10 cellular contexts compared by ENCODE assay signal in the genomic region with DNA sequence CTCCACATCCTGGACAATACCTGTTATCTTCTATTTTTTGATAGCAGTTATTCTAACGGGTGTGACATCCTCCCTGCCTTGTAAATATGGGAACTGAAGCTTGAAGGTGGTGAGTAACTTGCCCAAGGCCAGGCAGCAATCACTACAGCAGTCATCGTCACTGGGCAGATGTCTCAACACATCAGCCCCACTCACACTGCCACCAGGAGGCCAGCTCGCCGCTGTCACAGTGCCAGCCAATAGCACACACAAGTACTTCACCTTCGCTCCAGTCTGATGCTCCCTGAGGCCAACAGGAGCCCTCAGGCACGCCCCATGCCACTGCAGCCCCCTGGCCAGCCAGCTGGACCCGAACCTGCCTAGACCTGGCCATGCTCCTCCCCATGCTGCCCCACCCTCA. TPM values are rescaled to one million over a fixed set of nuclear protein-coding genes. Genes with fewer than 3 reads are reported as not detected.
DNase-seq lines count a peak whose midpoint lies in the region; ATAC-seq, FAIRE-seq and TF ChIP-seq lines count a peak whose summit lies in the region.
"Had no signal": no experiment of that assay in that cellular context is flagged by ENCODE, and none has a peak within 500 bp of the region (broad histone marks: within the 10 kb centered on the region; RNA-seq: fewer than 3 reads in every experiment).

No MANE protein-coding gene starts in this region.

- no peak overlapping the region for H3K9ac ChIP-seq in keratinocyte (ENCODE audit: control insufficient read depth, extremely low read depth, insufficient read depth, low read length)
- H3K9ac ChIP-seq in MM.1S (ENCODE audit: low read length): no peak overlapping the region

- no peaks in the 10 kb centered on the region for H3K27me3 Mint-ChIP-seq in activated CD4-positive, alpha-beta T cell treated with anti-CD3 and anti-CD28 coated beads, Interleukin-2, amount 10 ng/mL, durations not matched to agents 24 days and 14 days

- H3K27ac ChIP-seq in SJCRH30 (no peak overlapping the region), keratinocyte (ENCODE audit: control insufficient read depth, insufficient read depth, low read length) (no peak overlapping the region), MM.1S (ENCODE audit: low read length) (no peak overlapping the region)
- H3K27ac ChIP-seq: prostate gland, VCaP had no signal

- no peaks in the 10 kb centered on the region for H3K36me3 ChIP-seq in SJCRH30
- no peaks in the 10 kb centered on the region for H3K36me3 ChIP-seq in keratinocyte (ENCODE audit: control insufficient read depth in 2 of 2, extremely low read depth in 1 of 2, insufficient read depth in 2 of 2, low read length in 2 of 2)
- no peaks in the 10 kb centered on the region for H3K36me3 ChIP-seq in MM.1S (replicated peaks; ENCODE audit: insufficient read depth, low read length)
- H3K36me3 ChIP-seq: prostate gland had no signal

- in situ Hi-C loops in KBM-7 (cut with MboI; ENCODE audit: low pct_unique_long_range_greater_than_20kb, low sequenced_read_pairs): no loop called here

- peak; percentile 63 for DNase-seq in D341Med (ENCODE audit: low spot score)
- DNase-seq in KBM-7: peak; percentile 48
- peak; percentile 58 to 68 for DNase-seq in SJCRH30
- DNase-seq in keratinocyte (ENCODE audit: low read depth, low spot score): no peak
- no peak for DNase-seq in activated gamma-delta T cell (lab: John Stamatoyannopoulos, UW)
- DNase-seq in activated CD4-positive, alpha-beta T cell treated with anti-CD3 and anti-CD28 coated beads, Interleukin-2, amount 10 ng/mL, durations not matched to agents 24 days and 14 days: no peak
- DNase-seq in sciatic nerve (ENCODE audit: low spot score): no peak
- DNase-seq in MM.1S: no peak

- intact Hi-C loops in activated CD4-positive, alpha-beta T cell treated with anti-CD3 and anti-CD28 coated beads, Interleukin-2, amount 10 ng/mL, durations not matched to agents 24 days and 14 days (cut with micrococcal nuclease): no loop called here
- intact Hi-C loops in sciatic nerve (cut with DNase I): no loop called here

- dilution Hi-C loops in keratinocyte (cut with MboI; ENCODE audit: extremely low pct_ligation_motif_present, low sequenced_read_pairs): no loop called here

- no peak for ATAC-seq in sciatic nerve

- H3K4me1 ChIP-seq in SJCRH30: no peaks in the 10 kb centered on the region; the same call in 1 of the 2 replicates
- peaks cover 19% of the 10 kb centered on the region for H3K4me1 ChIP-seq in keratinocyte (ENCODE audit: control insufficient read depth, extremely low read depth, insufficient read depth, low read length)
- H3K4me1 ChIP-seq in MM.1S (ENCODE audit: low read length): no peaks in the 10 kb centered on the region
- H3K4me1 ChIP-seq: prostate gland had no signal

- H3K4me2 ChIP-seq in keratinocyte (ENCODE audit: control insufficient read depth, extremely low read depth, insufficient read depth, low read depth, low read length): no peak overlapping the region
- no peak overlapping the region for H3K4me2 ChIP-seq in MM.1S (ENCODE audit: low read depth, low read length)

- H3K27ac Mint-ChIP-seq in activated CD4-positive, alpha-beta T cell treated with anti-CD3 and anti-CD28 coated beads, Interleukin-2, amount 10 ng/mL, durations not matched to agents 24 days and 14 days: no peak overlapping the region

- peaks cover 6% of the 10 kb centered on the region; the same call in 1 of the 2 replicates for H3F3A ChIP-seq in MM.1S (ENCODE audit: insufficient read depth, low read length)

- no peak overlapping the region for H3K4me3 Mint-ChIP-seq in activated CD4-positive, alpha-beta T cell treated with anti-CD3 and anti-CD28 coated beads, Interleukin-2, amount 10 ng/mL, durations not matched to agents 24 days and 14 days

- H3K9me3 ChIP-seq in SJCRH30 (replicated peaks) (peaks cover 3% of the 10 kb centered on the region; the same call in 1 of the 2 replicates), keratinocyte (ENCODE audit: control insufficient read depth, low read depth, low read length) (peaks cover 9% of the 10 kb centered on the region), MM.1S (replicated peaks; ENCODE audit: insufficient read depth, low read length) (no peaks in the 10 kb centered on the region)
- H3K9me3 ChIP-seq: prostate gland had no signal

- H3K36me3 Mint-ChIP-seq in activated CD4-positive, alpha-beta T cell treated with anti-CD3 and anti-CD28 coated beads, Interleukin-2, amount 10 ng/mL, durations not matched to agents 24 days and 14 days (ENCODE audit: low read depth): peaks cover 2% of the 10 kb centered on the region

- H2AFZ ChIP-seq in keratinocyte (ENCODE audit: control insufficient read depth, low read length) (no peak overlapping the region), MM.1S (ENCODE audit: low read length) (no peak overlapping the region)

- H4K20me1 ChIP-seq in keratinocyte (ENCODE audit: control insufficient read depth, extremely low read depth, insufficient read depth, low read length): no peaks in the 10 kb centered on the region
- H4K20me1 ChIP-seq in MM.1S (ENCODE audit: insufficient read depth, low read length): no peaks in the 10 kb centered on the region

- FAIRE-seq in keratinocyte (lab: Jason Lieb, UNC): peak; percentile 81

- no peaks in the 10 kb centered on the region for H3K9me1 ChIP-seq in keratinocyte (ENCODE audit: control insufficient read depth, extremely low read depth, insufficient read depth, low read length)

- no peak overlapping the region for H3K4me3 ChIP-seq in SJCRH30
- no peak overlapping the region for H3K4me3 ChIP-seq in keratinocyte (ENCODE audit: control insufficient read depth in 2 of 3, extremely low read depth in 1 of 3, insufficient read depth in 2 of 3, low read depth in 1 of 3, low read length in 3 of 3)
- no peak overlapping the region for H3K4me3 ChIP-seq in MM.1S (ENCODE audit: low read length)
- H3K4me3 ChIP-seq: prostate gland had no signal

- no peaks in the 10 kb centered on the region for H3K79me2 ChIP-seq in keratinocyte (ENCODE audit: control insufficient read depth, insufficient read depth, low read length)
- no peaks in the 10 kb centered on the region for H3K79me2 ChIP-seq in MM.1S (ENCODE audit: low read length)

- TF ChIP-seq CTCF in keratinocyte (optimal IDR thresholded peaks at IDR 0.05 in 1 of 3, IDR thresholded peaks at IDR 0.05 in 1 of 3, conservative IDR thresholded peaks at IDR 0.05 in 1 of 3; ENCODE audit: extremely low read depth in 1 of 3, insufficient read depth in 2 of 3, low read length in 3 of 3) (peak; percentile 30 to 70 (median 52)), MM.1S (IDR thresholded peaks at IDR 0.05; ENCODE audit: low read length) (no peak)

- peaks cover 10% of the 10 kb centered on the region for H3K4me1 Mint-ChIP-seq in activated CD4-positive, alpha-beta T cell treated with anti-CD3 and anti-CD28 coated beads, Interleukin-2, amount 10 ng/mL, durations not matched to agents 24 days and 14 days

- H3K27me3 ChIP-seq in SJCRH30: no peaks in the 10 kb centered on the region
- no peaks in the 10 kb centered on the region for H3K27me3 ChIP-seq in keratinocyte (ENCODE audit: control insufficient read depth, extremely low read depth, insufficient read depth, low read length)
- H3K27me3 ChIP-seq in MM.1S (replicated peaks; ENCODE audit: insufficient read depth, low read length): no peaks in the 10 kb centered on the region; the same call in 1 of the 2 replicates

- H3K9me3 Mint-ChIP-seq in activated CD4-positive, alpha-beta T cell treated with anti-CD3 and anti-CD28 coated beads, Interleukin-2, amount 10 ng/mL, durations not matched to agents 24 days and 14 days: peaks cover 7% of the 10 kb centered on the region

- no peaks in the 10 kb centered on the region for H3K9me2 ChIP-seq in MM.1S (replicated peaks; ENCODE audit: insufficient read depth, low read length)

RNA-seq across cellular contexts. Expression of a gene that starts 4.9 kb away (rescaled TPM):
- 2.8 and 2.9 TPM in 2 replicates for total RNA-seq in SJCRH30 (2014; rRNA removed; shearing (Covaris generic))
- polyA plus RNA-seq in keratinocyte: 3.5 to 6.0 TPM (median 3.9 TPM) in 3 replicates
- 4.1 TPM for polyA plus RNA-seq in keratinocyte (2011; ENCODE audit: low read depth)
- 6.3 and 7.2 TPM in 2 replicates for polyA plus RNA-seq in keratinocyte (2011; cell fraction: cytosol; rRNA removed)
- 5.5 and 5.6 TPM in 2 replicates for polyA plus RNA-seq in keratinocyte (2011; cell fraction: nucleus; rRNA removed)
- 2.8 and 7.4 TPM in 2 replicates for polyA plus RNA-seq in keratinocyte (2012; ENCODE audit: low replicate concordance)
- polyA minus RNA-seq in keratinocyte: 3.8 to 8.6 TPM (median 4.2 TPM) in 3 replicates
- 2.3 TPM for polyA minus RNA-seq in keratinocyte (2011; cell fraction: cytosol; rRNA and poly(A)+ RNA removed)
- 1.7 and 2.2 TPM in 2 replicates for polyA minus RNA-seq in keratinocyte (2011; cell fraction: nucleus; rRNA and poly(A)+ RNA removed)
- 2.6 TPM in 2 replicates for total RNA-seq in activated CD4-positive, alpha-beta T cell treated with anti-CD3 and anti-CD28 coated beads, Interleukin-2, amount 10 ng/mL, durations not matched to agents 24 days and 14 days
- total RNA-seq in sciatic nerve: 9.1 TPM

RNA-seq across cellular contexts. Expression of a gene that starts 16.5 kb away (rescaled TPM):
- 0.14 TPM in 1 of 2 replicates, not detected in the other for total RNA-seq in SJCRH30 (2014; rRNA removed; shearing (Covaris generic))
- 2.9 to 4.6 TPM (median 4.4 TPM) in 3 replicates for polyA plus RNA-seq in keratinocyte
- 4.3 TPM for polyA plus RNA-seq in keratinocyte (2011; ENCODE audit: low read depth)
- 4.2 and 6.5 TPM in 2 replicates for polyA plus RNA-seq in keratinocyte (2011; cell fraction: cytosol; rRNA removed)
- polyA plus RNA-seq in keratinocyte (2011; cell fraction: nucleus; rRNA removed): 4.7 and 6.8 TPM in 2 replicates
- polyA plus RNA-seq in keratinocyte (2012; ENCODE audit: low replicate concordance): 6.0 and 7.7 TPM in 2 replicates
- 1.5 to 2.6 TPM (median 2.0 TPM) in 3 replicates for polyA minus RNA-seq in keratinocyte
- polyA minus RNA-seq in keratinocyte (2011; cell fraction: cytosol; rRNA and poly(A)+ RNA removed): 7.3 TPM
- polyA minus RNA-seq in keratinocyte (2011; cell fraction: nucleus; rRNA and poly(A)+ RNA removed): 1.2 and 1.8 TPM in 2 replicates
- total RNA-seq in activated CD4-positive, alpha-beta T cell treated with anti-CD3 and anti-CD28 coated beads, Interleukin-2, amount 10 ng/mL, durations not matched to agents 24 days and 14 days: 1.7 and 2.5 TPM in 2 replicates
- not detected for total RNA-seq in sciatic nerve

RNA-seq across cellular contexts. Expression of a gene that starts 49.1 kb away (rescaled TPM):
- 19.7 and 20.8 TPM in 2 replicates for total RNA-seq in SJCRH30 (2014; rRNA removed; shearing (Covaris generic))
- 13.9 to 17.1 TPM (median 15.6 TPM) in 3 replicates for polyA plus RNA-seq in keratinocyte
- 4.3 TPM for polyA plus RNA-seq in keratinocyte (2011; ENCODE audit: low read depth)
- polyA plus RNA-seq in keratinocyte (2011; cell fraction: cytosol; rRNA removed): 11.1 and 18.2 TPM in 2 replicates
- polyA plus RNA-seq in keratinocyte (2011; cell fraction: nucleus; rRNA removed): 10.0 and 12.8 TPM in 2 replicates
- polyA plus RNA-seq in keratinocyte (2012; ENCODE audit: low replicate concordance): 12.3 and 16.4 TPM in 2 replicates
- polyA minus RNA-seq in keratinocyte: 7.4 to 8.9 TPM (median 8.4 TPM) in 3 replicates
- 8.8 TPM for polyA minus RNA-seq in keratinocyte (2011; cell fraction: cytosol; rRNA and poly(A)+ RNA removed)
- polyA minus RNA-seq in keratinocyte (2011; cell fraction: nucleus; rRNA and poly(A)+ RNA removed): 5.2 and 7.3 TPM in 2 replicates
- 20.9 and 24.3 TPM in 2 replicates for total RNA-seq in activated CD4-positive, alpha-beta T cell treated with anti-CD3 and anti-CD28 coated beads, Interleukin-2, amount 10 ng/mL, durations not matched to agents 24 days and 14 days
- total RNA-seq in sciatic nerve: 11.5 TPM

RNA-seq across cellular contexts. Expression of a gene that starts 57.3 kb away (rescaled TPM):
- total RNA-seq in SJCRH30 (2014; rRNA removed; shearing (Covaris generic)): 0.89 and 1.9 TPM in 2 replicates
- 139 to 405 TPM (median 155 TPM) in 3 replicates for polyA plus RNA-seq in keratinocyte
- 30.9 TPM for polyA plus RNA-seq in keratinocyte (2011; ENCODE audit: low read depth)
- polyA plus RNA-seq in keratinocyte (2011; cell fraction: cytosol; rRNA removed): 137 and 469 TPM in 2 replicates
- polyA plus RNA-seq in keratinocyte (2011; cell fraction: nucleus; rRNA removed): 106 and 193 TPM in 2 replicates
- 172 and 342 TPM in 2 replicates for polyA plus RNA-seq in keratinocyte (2012; ENCODE audit: low replicate concordance)
- polyA minus RNA-seq in keratinocyte: 38.9 to 73.0 TPM (median 41.2 TPM) in 3 replicates
- polyA minus RNA-seq in keratinocyte (2011; cell fraction: cytosol; rRNA and poly(A)+ RNA removed): 432 TPM
- polyA minus RNA-seq in keratinocyte (2011; cell fraction: nucleus; rRNA and poly(A)+ RNA removed): 74.4 and 89.7 TPM in 2 replicates
- 126 and 138 TPM in 2 replicates for total RNA-seq in activated CD4-positive, alpha-beta T cell treated with anti-CD3 and anti-CD28 coated beads, Interleukin-2, amount 10 ng/mL, durations not matched to agents 24 days and 14 days
- 94.6 TPM for total RNA-seq in sciatic nerve

Comparison
In these comparisons a context has a peak if more than half of its experiments do, and no peak if none do; other contexts are left out.
1. DNase-seq: peak in D341Med (single experiment), KBM-7 (single experiment) and SJCRH30 (2 of 2); none in keratinocyte (single experiment), activated gamma-delta T cell (single experiment), activated CD4-positive, alpha-beta T cell treated with anti-CD3 and anti-CD28 coated beads, Interleukin-2, amount 10 ng/mL, durations not matched to agents 24 days and 14 days (single experiment), sciatic nerve (single experiment) and MM.1S (single experiment).